23 cellular contexts compared by ENCODE assay signal in genomic region chr2:131966256-131966655, GRCh38.
"Had no signal": no experiment of that assay in that cellular context is flagged by ENCODE, and none has a peak within 500 bp of the region (broad histone marks: within the 10 kb centered on the region; RNA-seq: fewer than 3 reads in every experiment).

No MANE protein-coding gene starts in this region.

- H3K9me3 ChIP-seq: gastrocnemius medialis, pancreas, prostate gland, uterus had no signal

- H3K27me3 ChIP-seq: gastrocnemius medialis, pancreas, uterus had no signal

- H3K27ac ChIP-seq: gastrocnemius medialis, pancreas, prostate gland, skin epidermis, uterus, VCaP had no signal

- ATAC-seq: activated CD4-positive, CD25-positive, alpha-beta regulatory T cell treated with anti-CD3 and anti-CD28 coated beads, Interleukin-2, amount 50 U/mL, for 24 hours; activated naive CD8-positive, alpha-beta T cell treated with anti-CD3 and anti-CD28 coated beads, Interleukin-2, amount 50 U/mL, for 24 hours; gastrocnemius medialis; left colon; naive thymus-derived CD4-positive, alpha-beta T cell; pancreas; sciatic nerve; stimulated activated effector memory CD8-positive, alpha-beta T cell treated with anti-CD3 and anti-CD28 coated beads, Interleukin-12 subunit alpha, Interleukin-12 subunit beta, amount 100 ng/mL, for 72 hours had no signal

- DNase-seq: activated CD4-positive, alpha-beta T cell treated with anti-CD3 and anti-CD28 coated beads for 48 hours; activated CD4-positive, alpha-beta T cell treated with anti-CD3 and anti-CD28 coated beads, Interleukin-2, amount 50 U/mL, for 48 hours; activated CD8-positive, alpha-beta memory T cell treated with anti-CD3 and anti-CD28 coated beads for 24 hours; activated gamma-delta T cell treated with Interleukin-2 at 50 U/mL for 16 hours; activated naive CD8-positive, alpha-beta T cell treated with anti-CD3 and anti-CD28 coated beads, Interleukin-2, amount 50 U/mL, for 24 hours; activated T-cell treated with anti-CD3 and anti-CD28 coated beads, Interleukin-2, amount 50 U/mL, for 1 hour; amygdala; effector memory CD4-positive, alpha-beta T cell; gastrocnemius medialis; glutamatergic neuron; left colon; midbrain; retina; stimulated activated CD4-positive, alpha-beta T cell treated with anti-CD3 and anti-CD28 coated beads, Interleukin-4, amount 100 ng/mL, for 24 hours; uterus had no signal

- H3K36me3 ChIP-seq: gastrocnemius medialis, pancreas, prostate gland, uterus had no signal

- H3K4me3 ChIP-seq: gastrocnemius medialis, pancreas, prostate gland, skin epidermis, uterus had no signal

- H3K4me1 ChIP-seq: gastrocnemius medialis, pancreas, prostate gland, uterus had no signal
